Comparison of ENCODE assay signal across 14 cellular contexts in genomic region chr4:7369511-7369910, GRCh38.
DNase-seq lines count a peak whose midpoint lies in the region; ATAC-seq and TF ChIP-seq lines count a peak whose summit lies in the region.
"Had no signal": no experiment of that assay in that cellular context is flagged by ENCODE, and none has a peak within 500 bp of the region (broad histone marks: within the 10 kb centered on the region; RNA-seq: fewer than 3 reads in every experiment).

No MANE protein-coding gene starts in this region.

- no peak overlapping the region for H4K5ac ChIP-seq in H9 (ENCODE audit: insufficient read length, low read depth, low read length)

- intact Hi-C loops in sigmoid colon (cut with DNase I): no loop called here

- peaks cover 9 to 13% of the 10 kb centered on the region in 2 experiments for H3K4me1 Mint-ChIP-seq in H9

- H3K9ac ChIP-seq in BLaER1 (0 out of 2 replicates have a peak overlapping the region, but pooled peaks have one; percentile 67), H9 (ENCODE audit: extremely low read depth, insufficient read length, low read length) (no peak overlapping the region), neuronal stem cell (ENCODE audit: low read depth, low read length, poor library complexity) (no peak overlapping the region)

- ATAC-seq in HG02885 (IDR thresholded peaks at IDR 0.05; ENCODE audit: poor library complexity, unreplicated experiment): no peak
- ATAC-seq: CD8-positive, alpha-beta T cell; GM23338 had no signal

- H3K4me3 ChIP-seq in BLaER1 (no peak overlapping the region), neuronal stem cell (ENCODE audit: low read length in 2 of 2) (no peak overlapping the region), sigmoid colon (no peak overlapping the region)
- H3K4me3 ChIP-seq: GM23338 had no signal

- H3T11ph ChIP-seq in H9 (ENCODE audit: low read length): no peak overlapping the region

- no peak overlapping the region for H3K56ac ChIP-seq in H9 (ENCODE audit: insufficient read length, low read depth, low read length)

- H3K9me3 Mint-ChIP-seq in H9: no peaks in the 10 kb centered on the region
- H3K9me3 Mint-ChIP-seq: CD8-positive, alpha-beta T cell; GM23338 had no signal

- H3K4me1 ChIP-seq in BLaER1 (peaks cover 98% of the 10 kb centered on the region), H9 (ENCODE audit: insufficient read depth, low read length) (peaks cover 4% of the 10 kb centered on the region; the same call in 1 of the 2 replicates), neuronal stem cell (ENCODE audit: control insufficient read depth in 2 of 2, insufficient read depth in 1 of 2, low read depth in 1 of 2, low read length in 2 of 2) (peaks cover 0 to 9% of the 10 kb centered on the region in 2 donors), sigmoid colon (peaks cover 0 to 39% (median 16%) of the 10 kb centered on the region in 4 donors)
- H3K4me1 ChIP-seq: Caco-2 had no signal

- H3K79me2 ChIP-seq in H9 (ENCODE audit: insufficient read depth, low read length): no peaks in the 10 kb centered on the region

- H4K8ac ChIP-seq in H9 (replicated peaks; ENCODE audit: insufficient read length, low read depth, low read length) (peak overlapping the region; percentile 50), neuronal stem cell (ENCODE audit: low read depth, low read length) (no peak overlapping the region)

- no peak overlapping the region for H2BK12ac ChIP-seq in H9 (ENCODE audit: insufficient read length, low read depth, low read length)
- H2BK12ac ChIP-seq in neuronal stem cell (ENCODE audit: low read length): no peak overlapping the region

- TF ChIP-seq CTCF in H9 (conservative IDR thresholded peaks at IDR 0.05) (no peak), sigmoid colon (IDR thresholded peaks at IDR 0.05) (no peak)

- no peak overlapping the region for H3K14ac ChIP-seq in H9 (ENCODE audit: insufficient read depth, low read length)
- no peak overlapping the region for H3K14ac ChIP-seq in neuronal stem cell (ENCODE audit: low read length)

- H3K79me1 ChIP-seq in H9 (ENCODE audit: insufficient read depth, low read depth, low read length, poor library complexity, severe bottlenecking) (no peaks in the 10 kb centered on the region), neuronal stem cell (ENCODE audit: low read depth, low read length) (no peaks in the 10 kb centered on the region)

- no peak overlapping the region for H3K4me3 Mint-ChIP-seq in H9
- H3K4me3 Mint-ChIP-seq: CD4-positive, CD25-positive, alpha-beta regulatory T cell; CD8-positive, alpha-beta T cell; GM23338 had no signal

- no peak overlapping the region for H2BK20ac ChIP-seq in H9 (ENCODE audit: low read depth, low read length, poor library complexity, severe bottlenecking)

- H3K36me3 ChIP-seq in BLaER1 (no peaks in the 10 kb centered on the region), neuronal stem cell (replicated peaks in 1 of 2; ENCODE audit: control insufficient read depth in 2 of 2, insufficient read depth in 2 of 2, low read length in 2 of 2) (no peaks in the 10 kb centered on the region), sigmoid colon (no peaks in the 10 kb centered on the region)

- no peak overlapping the region for H3K27ac Mint-ChIP-seq in H9
- H3K27ac Mint-ChIP-seq: CD4-positive, CD25-positive, alpha-beta regulatory T cell; CD8-positive, alpha-beta T cell; GM23338 had no signal

- H2BK15ac ChIP-seq in H9 (ENCODE audit: low read depth, low read length) (no peak overlapping the region), neuronal stem cell (ENCODE audit: low read length) (no peak overlapping the region)

- H3K36me3 Mint-ChIP-seq in H9 (ENCODE audit: insufficient read depth in 1 of 3, low read depth in 3 of 3): no peaks in the 10 kb centered on the region
- H3K36me3 Mint-ChIP-seq: CD4-positive, CD25-positive, alpha-beta regulatory T cell; CD8-positive, alpha-beta T cell had no signal

- H3K18ac ChIP-seq in H9 (ENCODE audit: insufficient read length, low read depth, low read length) (no peak overlapping the region), neuronal stem cell (ENCODE audit: low read length) (peak overlapping the region; percentile 83)

- no peak for TF ChIP-seq POLR2A in sigmoid colon (IDR thresholded peaks at IDR 0.05)

- H3K23me2 ChIP-seq in H9 (ENCODE audit: insufficient read length, low read depth, low read length, poor library complexity, severe bottlenecking): no peaks in the 10 kb centered on the region

- DNase-seq in H9: no peak
- no peak for DNase-seq in neuronal stem cell (ENCODE audit: low spot score)
- peak; percentile 53 for DNase-seq in sigmoid colon
- DNase-seq in NCI-H226: no peak
- DNase-seq: Caco-2; CD4-positive, CD25-positive, alpha-beta regulatory T cell; CD8-positive, alpha-beta T cell; DMS153; DND-41; HCEC 1CT had no signal

- WGBS in H9 (ENCODE audit: extremely low coverage, insufficient read length, low lambda C conversion rate): no CpG with 5 or more reads among the region's 13 CpGs
- WGBS in neuronal stem cell (ENCODE audit: extremely low coverage in 2 of 2, insufficient read length in 2 of 2, insufficient replicate concordance in 1 of 2), 2 donors: no CpG with 5 or more reads among the region's 13 CpGs
- WGBS in sigmoid colon, 2 donors: 72 to 82% methylated on average over 13 of the region's 13 CpGs

- H3K27ac ChIP-seq in BLaER1 (peak overlapping the region; percentile 82), H9 (ENCODE audit: insufficient read length, low read depth, low read length) (no peak overlapping the region), neuronal stem cell (replicated peaks; ENCODE audit: low read length) (no peak overlapping the region), sigmoid colon (no peak overlapping the region)
- H3K27ac ChIP-seq: C4-2B had no signal

- H2BK120ac ChIP-seq in H9 (ENCODE audit: low read depth, low read length, poor library complexity, severe bottlenecking) (no peak overlapping the region), neuronal stem cell (ENCODE audit: low read depth, low read length) (no peak overlapping the region)

- no peak for TF ChIP-seq EP300 in sigmoid colon (IDR thresholded peaks at IDR 0.05)

- H3K27me3 ChIP-seq in BLaER1 (no peaks in the 10 kb centered on the region), H9 (ENCODE audit: insufficient read depth, low read length) (no peaks in the 10 kb centered on the region), neuronal stem cell (ENCODE audit: control insufficient read depth in 3 of 3, insufficient read depth in 3 of 3, low read depth in 1 of 3, low read length in 3 of 3) (no peaks in the 10 kb centered on the region), sigmoid colon (peaks cover 0 to 18% (median 0%) of the 10 kb centered on the region in 3 donors)

- peaks cover 4% of the 10 kb centered on the region; the same call in 1 of the 2 replicates for H3K27me3 Mint-ChIP-seq in H9 (ENCODE audit: low read depth)

- H4K91ac ChIP-seq in H9 (ENCODE audit: insufficient read length, low read depth, low read length) (no peak overlapping the region), neuronal stem cell (ENCODE audit: low read depth, low read length, poor library complexity) (no peak overlapping the region)

- H2AFZ ChIP-seq in H9 (ENCODE audit: low read length) (no peak overlapping the region), neuronal stem cell (ENCODE audit: low read length) (no peak overlapping the region)
- H2AFZ ChIP-seq: GM23338 had no signal

- H3K4me2 ChIP-seq in BLaER1 (no peak overlapping the region), H9 (ENCODE audit: insufficient read depth, insufficient read length, low read length) (no peak overlapping the region), neuronal stem cell (ENCODE audit: insufficient read depth, low read length, poor library complexity, severe bottlenecking) (no peak overlapping the region)
- H3K4me2 ChIP-seq: GM23338 had no signal

- H3K23ac ChIP-seq in H9 (ENCODE audit: insufficient read length, low read depth, low read length) (no peak overlapping the region), neuronal stem cell (ENCODE audit: low read depth, low read length, poor library complexity) (no peak overlapping the region)

- H2BK5ac ChIP-seq in H9 (ENCODE audit: insufficient read length, low read length) (no peak overlapping the region), neuronal stem cell (ENCODE audit: low read length) (no peak overlapping the region)

- no peak overlapping the region for H2AK5ac ChIP-seq in H9 (ENCODE audit: insufficient read length, low read length)
- peak overlapping the region; percentile 60 for H2AK5ac ChIP-seq in neuronal stem cell (ENCODE audit: low read depth, low read length)

- H3K9me3 ChIP-seq in BLaER1 (no peaks in the 10 kb centered on the region), H9 (ENCODE audit: control insufficient read depth, low read depth, low read length) (no peaks in the 10 kb centered on the region), neuronal stem cell (replicated peaks in 1 of 2; ENCODE audit: control insufficient read depth in 2 of 2, insufficient read depth in 1 of 2, low read depth in 1 of 2, low read length in 2 of 2) (peaks cover 0 to 2% of the 10 kb centered on the region in 2 donors), sigmoid colon (no peaks in the 10 kb centered on the region)
- H3K9me3 ChIP-seq: Caco-2 had no signal

- H3K4ac ChIP-seq in H9 (ENCODE audit: low read depth, low read length): no peak overlapping the region
- no peak overlapping the region for H3K4ac ChIP-seq in neuronal stem cell (ENCODE audit: low read length)

- H4K20me1 ChIP-seq in BLaER1 (no peaks in the 10 kb centered on the region), H9 (ENCODE audit: control insufficient read depth, insufficient read depth, insufficient read length) (no peaks in the 10 kb centered on the region)
